ENCODE assay signal across 12 cellular contexts in genomic region chr12:108609535-108610335, GRCh38. TPM values are rescaled to one million over a fixed set of nuclear protein-coding genes. Genes with fewer than 3 reads are reported as not detected.
A peak's percentile ranks its signal among the peaks of the same experiment; 100 is the strongest.
DNase-seq lines count a peak whose midpoint lies in the region; ATAC-seq, FAIRE-seq and TF ChIP-seq lines count a peak whose summit lies in the region.
"Had no signal": no experiment of that assay in that cellular context is flagged by ENCODE, and none has a peak within 500 bp of the region (broad histone marks: within the 10 kb centered on the region; RNA-seq: fewer than 3 reads in every experiment).

No MANE protein-coding gene starts in this region.

- TF ChIP-seq RAD21 in GM12878 (IDR thresholded peaks at IDR 0.05; ENCODE audit: insufficient read depth, low read depth, low read length) = no peak

- peaks cover 2% of the 10 kb centered on the region for H3K27me3 Mint-ChIP-seq in HFFc6 (ENCODE audit: insufficient read depth)
- H3K27me3 Mint-ChIP-seq: T-cell had no signal

- FAIRE-seq in GM12878 (lab: Jason Lieb, UNC) = no peak
- no peak for FAIRE-seq in kidney (lab: Jason Lieb, UNC)
- FAIRE-seq in HTR-8/SVneo (lab: Jason Lieb, UNC) = no peak
- FAIRE-seq: keratinocyte had no signal

- no peaks in the 10 kb centered on the region for H3K9me3 Mint-ChIP-seq in HFFc6
- H3K9me3 Mint-ChIP-seq: T-cell had no signal

- POLR2A ChIA-PET in GM12878 (lab: Charles Lee) = interaction anchor here (0.6 to 0.7 kb wide), 2 partner anchors 191 to 476 kb away, joined by 4 to 5 read pairs; no protein-coding TSS in a partner anchor

- no peaks in the 10 kb centered on the region for H4K20me1 ChIP-seq in GM12878 (ENCODE audit: control insufficient read depth, insufficient read depth)

- no peak overlapping the region for H3K4me3 Mint-ChIP-seq in HFFc6
- H3K4me3 Mint-ChIP-seq: T-cell had no signal

- 0 out of 2 replicates have a peak, but pooled peaks cover 6% of the 10 kb centered on the region for H3K36me3 Mint-ChIP-seq in HFFc6 (ENCODE audit: low read depth)

- peak overlapping the region; percentile 29 for H3K27ac Mint-ChIP-seq in HFFc6
- H3K27ac Mint-ChIP-seq: T-cell had no signal

- H3K27ac ChIP-seq in GM12878 (ENCODE audit: control insufficient read depth, insufficient read depth) = peak overlapping the region; percentile 31; the same call in 1 of the 2 replicates
- no peak overlapping the region for H3K27ac ChIP-seq in kidney (ENCODE audit: low read depth in 2 of 2, low read length in 2 of 2)
- no peak overlapping the region for H3K27ac ChIP-seq in tibial artery
- H3K27ac ChIP-seq: right lobe of liver had no signal

- SMC1A ChIA-PET in GM12878 (lab: Charles Lee; ENCODE audit: uncharacterized antibody, unreplicated experiment) = interaction anchor here (1.1 to 1.6 kb wide), 3 partner anchors 24 to 83 kb away, joined by 3 to 4 read pairs (median 3); partner anchors contain the start of gene SELPLG

- no peaks in the 10 kb centered on the region for H3K79me2 ChIP-seq in GM12878 (ENCODE audit: control insufficient read depth, insufficient read depth, low read length)

- H3K27me3 ChIP-seq in GM12878 (replicated peaks in 1 of 2; ENCODE audit: control insufficient read depth in 2 of 2, insufficient read depth in 2 of 2, low read length in 1 of 2) (no peaks in the 10 kb centered on the region), tibial artery (no peaks in the 10 kb centered on the region)
- H3K27me3 ChIP-seq: right lobe of liver had no signal

- H3K36me3 ChIP-seq in GM12878 (ENCODE audit: control insufficient read depth in 2 of 2, insufficient read depth in 2 of 2, low read length in 1 of 2) (no peaks in the 10 kb centered on the region), kidney (ENCODE audit: control insufficient read depth in 1 of 2, insufficient read depth in 2 of 2, low read length in 2 of 2) (no peaks in the 10 kb centered on the region), tibial artery (no peaks in the 10 kb centered on the region)
- H3K36me3 ChIP-seq: right lobe of liver had no signal

- DNase-seq in HFFc6 (peak; percentile 57), GM12878 (ENCODE audit: low read depth, low spot score) (no peak), kidney (peak; percentile 89), tibial artery (peak; percentile 77 to 79), HTR-8/SVneo (ENCODE audit: insufficient read length, low spot score) (no peak), NCI-H446 treated with DMSO at 0.1 percent for 48 hours (lab: John Stamatoyannopoulos, UW) (no peak), cerebellum (ENCODE audit: low spot score) (no peak)
- DNase-seq: NCI-H187 treated with DMSO at 0.1 percent for 48 hours, right lobe of liver, T-cell had no signal

- WGBS in GM12878 (ENCODE audit: insufficient coverage, insufficient replicate concordance, low lambda C conversion rate, missing lambda C conversion rate) = 43% methylated on average over 21 of the region's 21 CpGs

- peaks cover 6% of the 10 kb centered on the region; the same call in 1 of the 3 replicates for H3K9me3 ChIP-seq in GM12878 (replicated peaks; ENCODE audit: control insufficient read depth, insufficient read depth, low read length)
- no peaks in the 10 kb centered on the region for H3K9me3 ChIP-seq in kidney (ENCODE audit: control insufficient read depth in 1 of 2, low read length in 2 of 2)
- H3K9me3 ChIP-seq in tibial artery = no peaks in the 10 kb centered on the region
- H3K9me3 ChIP-seq: right lobe of liver had no signal

- H3K4me3 ChIP-seq in GM12878 = no peak overlapping the region
- H3K4me3 ChIP-seq in kidney (ENCODE audit: low read length in 2 of 2) = no peak overlapping the region
- H3K4me3 ChIP-seq in tibial artery = no peak overlapping the region
- H3K4me3 ChIP-seq: right lobe of liver had no signal

- H3K9ac ChIP-seq in GM12878 (ENCODE audit: control insufficient read depth, insufficient read depth, low read length) (no peak overlapping the region), kidney (ENCODE audit: low read length in 2 of 2) (no peak overlapping the region)

- ATAC-seq in GM12878 = no peak
- no peak for ATAC-seq in HG03520 (IDR thresholded peaks at IDR 0.05; ENCODE audit: unreplicated experiment)
- ATAC-seq: T-cell had no signal

- H2AFZ ChIP-seq in GM12878 (ENCODE audit: control insufficient read depth, low read depth, low read length) = peak overlapping the region; percentile 20; the same call in 1 of the 2 replicates

- TF ChIP-seq CTCF in HFFc6 (IDR thresholded peaks at IDR 0.05) (no peak), GM12878 (IDR thresholded peaks at IDR 0.05 in 2 of 3, conservative IDR thresholded peaks at IDR 0.05 in 1 of 3; ENCODE audit: control insufficient read depth in 2 of 3, extremely low read depth in 1 of 3, insufficient read depth in 1 of 3, low read depth in 3 of 3, low read length in 3 of 3) (no peak), kidney (IDR thresholded peaks at IDR 0.05; ENCODE audit: borderline replicate concordance, extremely low read depth, insufficient read depth) (no peak), tibial artery (IDR thresholded peaks at IDR 0.05) (no peak)

- TF ChIP-seq EP300 in GM12878 (IDR thresholded peaks at IDR 0.05; ENCODE audit: borderline replicate concordance in 1 of 2, control insufficient read depth in 1 of 2, low read depth in 2 of 2, low read length in 2 of 2) = peak in 1 of 2 experiments; percentile 42; a peak in 1 of 4 replicates

- H3K4me2 ChIP-seq in GM12878 (ENCODE audit: control insufficient read depth, insufficient read depth) = peak overlapping the region; percentile 13; the same call in 1 of the 2 replicates

- BruUV-seq in GM12878 (replicated peaks; lab: Mats Ljungman, UMichigan) = no TSS peak

- peaks cover 40% of the 10 kb centered on the region for H3K4me1 ChIP-seq in GM12878 (ENCODE audit: control insufficient read depth, insufficient read depth, low read length)
- H3K4me1 ChIP-seq in kidney (ENCODE audit: control insufficient read depth in 1 of 2, insufficient read depth in 1 of 2, low read depth in 1 of 2, low read length in 2 of 2) = no peaks in the 10 kb centered on the region
- H3K4me1 ChIP-seq in tibial artery = peaks cover 0 to 9% (median 7%) of the 10 kb centered on the region in 4 donors
- H3K4me1 ChIP-seq: right lobe of liver had no signal

- TF ChIP-seq POLR2A in GM12878 (IDR thresholded peaks at IDR 0.05; ENCODE audit: low read depth, low read length) = no peak

- in situ Hi-C loops in GM12878 (cut with MboI) = no loop called here

- peaks cover 51% of the 10 kb centered on the region for H3K4me1 Mint-ChIP-seq in HFFc6 (ENCODE audit: low read depth)

- CTCF ChIA-PET in GM12878 (lab: Yijun Ruan, JAX) = interaction anchor here (1.4 to 17.2 kb wide), 2 partner anchors 9 to 42 kb away, joined by 3 to 866 read pairs; partner anchors contain the start of genes ISCU and SART3

- RAD21 ChIA-PET in GM12878 (lab: Charles Lee; ENCODE audit: unreplicated experiment) = interaction anchor here (15.9 kb wide), 1 partner anchor 41 kb away, joined by 633 read pairs; the partner anchor contains the start of genes ISCU and SART3

- intact Hi-C loops in GM12878 (cut with micrococcal nuclease; ENCODE audit: unreplicated experiment) (no loop called here), kidney (cut with DNase I) (no loop called here), tibial artery (cut with DNase I; ENCODE audit: low total_unique reads) (loop anchor here (10.0 kb wide), 1 partner anchor 345 kb away; no protein-coding TSS in a partner anchor)

RNA-seq across cellular contexts. Expression of gene TMEM119, which starts 11.9 kb away (rescaled TPM):
- 10 to 100 TPM; 11.9 to 22.2 (median 19.1) TPM for total RNA-seq in HFFc6 (2021; fragmentation: NEBNext Ultra II Directional; extraction: Animal tissue kit (Norgen Biotek cat#: 25700))
- total RNA-seq in GM12878 (2013; cell fraction: nucleolus; rRNA removed) = 0.27 TPM in 1 of 2 replicates, not detected in the other
- total RNA-seq in GM12878 (2014; rRNA removed) (0.05 and 0.11 TPM in 2 replicates), GM12878 (2014; rRNA removed; fragmentation: Illumina TruSeq; extraction: Trizol) (not detected in 2 replicates), GM12878 (2021) (0.44 TPM in 1 of 2 replicates, not detected in the other), kidney (15.8 TPM), cerebellum (1.1 TPM)
- 0.22 TPM for polyA plus RNA-seq in GM12878 (2011; ENCODE audit: low read depth)
- polyA plus RNA-seq in GM12878 (2011; rRNA removed) (0.23 and 0.29 TPM in 2 replicates), GM12878 (2014; fragmentation: Illumina TruSeq; extraction: Trizol) (not detected in 2 replicates), GM12878 (2014; fragmentation: Nextera tagmentation; extraction: Ambion mirVana) (not detected), GM12878 (2014; rRNA removed) (0.08 TPM in 1 of 2 replicates, not detected in the other), GM12878 (2016; fragmentation: Nextera tagmentation; extraction: Ambion mirVana) (under 1 TPM; 0.15 to 0.19 TPM), kidney (ENCODE audit: insufficient read depth, low read depth, low replicate concordance) (4.1 TPM)
- polyA plus RNA-seq in GM12878 (2011; cell fraction: cytosol; rRNA removed) = 0.19 and 0.35 TPM in 2 replicates
- polyA plus RNA-seq in GM12878 (2011; cell fraction: nucleus; rRNA removed) = 0.59 and 0.67 TPM in 2 replicates
- polyA plus RNA-seq in GM12878 (2012) = 0.12 and 0.53 TPM in 2 replicates
- 0.41 and 0.51 TPM in 2 replicates for polyA minus RNA-seq in GM12878 (2011; rRNA and poly(A)+ RNA removed)
- polyA minus RNA-seq in GM12878 (2011; cell fraction: cytosol; rRNA and poly(A)+ RNA removed) = not detected in 2 replicates
- 0.12 and 0.48 TPM in 2 replicates for polyA minus RNA-seq in GM12878 (2011; cell fraction: nucleus; rRNA and poly(A)+ RNA removed)
- polyA plus RNA-seq: keratinocyte had no signal

RNA-seq across cellular contexts. Expression of gene SELPLG, which starts 24.0 kb away (rescaled TPM):
- 1 to 10 TPM; 6.2 to 8.1 (median 7.1) TPM for total RNA-seq in HFFc6 (2021; fragmentation: NEBNext Ultra II Directional; extraction: Animal tissue kit (Norgen Biotek cat#: 25700))
- 102 and 112 TPM in 2 replicates for total RNA-seq in GM12878 (2013; cell fraction: nucleolus; rRNA removed)
- 31.4 and 31.5 TPM in 2 replicates for total RNA-seq in GM12878 (2014; rRNA removed)
- total RNA-seq in GM12878 (2014; rRNA removed; fragmentation: Illumina TruSeq; extraction: Trizol) = 15.2 and 17.0 TPM in 2 replicates
- 20.7 and 21.0 TPM in 2 replicates for total RNA-seq in GM12878 (2021)
- 24.8 TPM for polyA plus RNA-seq in GM12878 (2011; ENCODE audit: low read depth)
- 10.6 and 24.1 TPM in 2 replicates for polyA plus RNA-seq in GM12878 (2011; rRNA removed)
- polyA plus RNA-seq in GM12878 (2011; cell fraction: cytosol; rRNA removed) = 39.6 and 46.7 TPM in 2 replicates
- polyA plus RNA-seq in GM12878 (2011; cell fraction: nucleus; rRNA removed) = 17.9 and 23.7 TPM in 2 replicates
- polyA plus RNA-seq in GM12878 (2012) = 44.5 and 45.4 TPM in 2 replicates
- polyA plus RNA-seq in GM12878 (2014; fragmentation: Illumina TruSeq; extraction: Trizol) = 8.7 and 25.8 TPM in 2 replicates
- 1 to 10 TPM; 3.2 to 5.3 TPM for polyA plus RNA-seq in GM12878 (2014; fragmentation: Nextera tagmentation; extraction: Ambion mirVana)
- 32.3 and 33.3 TPM in 2 replicates for polyA plus RNA-seq in GM12878 (2014; rRNA removed)
- polyA plus RNA-seq in GM12878 (2016; fragmentation: Nextera tagmentation; extraction: Ambion mirVana) = 10 to 100 TPM; 23.6 to 29.5 TPM
- 19.2 and 29.2 TPM in 2 replicates for polyA minus RNA-seq in GM12878 (2011; rRNA and poly(A)+ RNA removed)
- 4.7 and 6.8 TPM in 2 replicates for polyA minus RNA-seq in GM12878 (2011; cell fraction: cytosol; rRNA and poly(A)+ RNA removed)
- 4.2 and 6.7 TPM in 2 replicates for polyA minus RNA-seq in GM12878 (2011; cell fraction: nucleus; rRNA and poly(A)+ RNA removed)
- 14.3 TPM for total RNA-seq in kidney
- 3.7 TPM for polyA plus RNA-seq in kidney (ENCODE audit: insufficient read depth, low read depth, low replicate concordance)
- 1.2 TPM for total RNA-seq in cerebellum

RNA-seq across cellular contexts. Expression of gene ISCU, which starts 47.3 kb away (rescaled TPM):
- total RNA-seq in HFFc6 (2021; fragmentation: NEBNext Ultra II Directional; extraction: Animal tissue kit (Norgen Biotek cat#: 25700)) = 100 to 1,000 TPM; 100 to 128 (median 107) TPM
- 104 and 106 TPM in 2 replicates for total RNA-seq in GM12878 (2013; cell fraction: nucleolus; rRNA removed)
- 177 and 189 TPM in 2 replicates for total RNA-seq in GM12878 (2014; rRNA removed)
- total RNA-seq in GM12878 (2014; rRNA removed; fragmentation: Illumina TruSeq; extraction: Trizol) = 109 and 113 TPM in 2 replicates
- 102 and 108 TPM in 2 replicates for total RNA-seq in GM12878 (2021)
- polyA plus RNA-seq in GM12878 (2011; ENCODE audit: low read depth) = 160 TPM
- polyA plus RNA-seq in GM12878 (2011; rRNA removed) = 247 and 284 TPM in 2 replicates
- 166 and 191 TPM in 2 replicates for polyA plus RNA-seq in GM12878 (2011; cell fraction: cytosol; rRNA removed)
- 213 and 333 TPM in 2 replicates for polyA plus RNA-seq in GM12878 (2011; cell fraction: nucleus; rRNA removed)
- polyA plus RNA-seq in GM12878 (2012) = 148 and 150 TPM in 2 replicates
- polyA plus RNA-seq in GM12878 (2014; fragmentation: Illumina TruSeq; extraction: Trizol) = 122 and 127 TPM in 2 replicates
- 10 to 100 TPM; 32.8 to 66.1 TPM for polyA plus RNA-seq in GM12878 (2014; fragmentation: Nextera tagmentation; extraction: Ambion mirVana)
- 132 and 135 TPM in 2 replicates for polyA plus RNA-seq in GM12878 (2014; rRNA removed)
- 100 to 1,000 TPM; 248 to 260 TPM for polyA plus RNA-seq in GM12878 (2016; fragmentation: Nextera tagmentation; extraction: Ambion mirVana)
- polyA minus RNA-seq in GM12878 (2011; rRNA and poly(A)+ RNA removed) = 128 and 131 TPM in 2 replicates
- 38.4 and 44.5 TPM in 2 replicates for polyA minus RNA-seq in GM12878 (2011; cell fraction: cytosol; rRNA and poly(A)+ RNA removed)
- 87.0 and 88.1 TPM in 2 replicates for polyA minus RNA-seq in GM12878 (2011; cell fraction: nucleus; rRNA and poly(A)+ RNA removed)
- total RNA-seq in kidney = 183 TPM
- 511 TPM for polyA plus RNA-seq in kidney (ENCODE audit: insufficient read depth, low read depth, low replicate concordance)
- total RNA-seq in cerebellum = 40.1 TPM

RNA-seq across cellular contexts. Expression of gene SART3, which starts 48.8 kb away (rescaled TPM):
- total RNA-seq in HFFc6 (2021; fragmentation: NEBNext Ultra II Directional; extraction: Animal tissue kit (Norgen Biotek cat#: 25700)) = 10 to 100 TPM; 33.8 to 36.3 (median 34.8) TPM
- total RNA-seq in GM12878 (2013; cell fraction: nucleolus; rRNA removed) = 313 and 332 TPM in 2 replicates
- 157 and 179 TPM in 2 replicates for total RNA-seq in GM12878 (2014; rRNA removed)
- total RNA-seq in GM12878 (2014; rRNA removed; fragmentation: Illumina TruSeq; extraction: Trizol) = 80.8 and 82.6 TPM in 2 replicates
- total RNA-seq in GM12878 (2021) = 70.2 and 70.8 TPM in 2 replicates
- 47.8 TPM for polyA plus RNA-seq in GM12878 (2011; ENCODE audit: low read depth)
- 49.7 and 53.7 TPM in 2 replicates for polyA plus RNA-seq in GM12878 (2011; rRNA removed)
- 34.6 and 39.2 TPM in 2 replicates for polyA plus RNA-seq in GM12878 (2011; cell fraction: cytosol; rRNA removed)
- 112 and 140 TPM in 2 replicates for polyA plus RNA-seq in GM12878 (2011; cell fraction: nucleus; rRNA removed)
- 51.0 and 51.2 TPM in 2 replicates for polyA plus RNA-seq in GM12878 (2012)
- 49.3 and 52.8 TPM in 2 replicates for polyA plus RNA-seq in GM12878 (2014; fragmentation: Illumina TruSeq; extraction: Trizol)
- 10 to 100 TPM in 1 of 2 experiments, 1 to 10 TPM in 1; 8.8 to 16.1 TPM for polyA plus RNA-seq in GM12878 (2014; fragmentation: Nextera tagmentation; extraction: Ambion mirVana)
- polyA plus RNA-seq in GM12878 (2014; rRNA removed) = 59.5 and 83.2 TPM in 2 replicates
- polyA plus RNA-seq in GM12878 (2016; fragmentation: Nextera tagmentation; extraction: Ambion mirVana) = 10 to 100 TPM; 51.1 to 56.2 TPM
- 82.6 and 88.4 TPM in 2 replicates for polyA minus RNA-seq in GM12878 (2011; rRNA and poly(A)+ RNA removed)
- 23.0 and 24.8 TPM in 2 replicates for polyA minus RNA-seq in GM12878 (2011; cell fraction: cytosol; rRNA and poly(A)+ RNA removed)
- 166 and 282 TPM in 2 replicates for polyA minus RNA-seq in GM12878 (2011; cell fraction: nucleus; rRNA and poly(A)+ RNA removed)
- total RNA-seq in kidney = 59.1 TPM
- polyA plus RNA-seq in kidney (ENCODE audit: insufficient read depth, low read depth, low replicate concordance) = 14.9 TPM
- total RNA-seq in cerebellum = 112 TPM

Comparison
In these comparisons a context has a peak if more than half of its experiments do, and no peak if none do; other contexts are left out.
1. DNase-seq: peak in HFFc6 (single experiment), kidney (single experiment) and tibial artery (2 of 2); none in GM12878 (single experiment), HTR-8/SVneo (single experiment), NCI-H446 treated with DMSO at 0.1 percent for 48 hours (single experiment) and cerebellum (single experiment).